ENCODE assay signal across 30 cellular contexts in the genomic region with DNA sequence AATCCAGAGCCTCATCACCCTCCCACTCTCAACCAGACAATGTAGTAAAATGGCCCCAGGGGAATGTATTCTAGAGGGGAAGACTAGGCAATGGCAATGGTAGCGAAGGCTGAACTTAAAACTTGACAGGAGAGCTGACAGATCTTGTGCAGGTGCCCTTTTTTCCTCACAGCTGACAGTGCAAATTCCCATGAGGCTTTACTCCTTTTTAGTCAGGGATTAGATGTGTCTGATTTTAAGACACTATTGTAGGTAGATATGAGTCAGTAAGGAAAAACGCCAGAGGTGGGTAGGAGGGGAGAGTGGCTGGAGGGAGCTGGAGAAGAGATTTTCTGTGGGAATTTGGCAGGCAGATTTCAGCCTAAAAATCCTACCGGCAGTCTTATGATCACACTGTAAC. TPM values are rescaled to one million over a fixed set of nuclear protein-coding genes. Genes with fewer than 3 reads are reported as not detected.
"Had no signal": no experiment of that assay in that cellular context is flagged by ENCODE, and none has a peak within 500 bp of the region (broad histone marks: within the 10 kb centered on the region; RNA-seq: fewer than 3 reads in every experiment).

No MANE protein-coding gene starts in this region.

- H3K27ac Mint-ChIP-seq: activated B cell treated with CpG ODN at 0.5 μM for 24 hours; activated CD4-positive, alpha-beta memory T cell treated with anti-CD3 and anti-CD28 coated beads, Interleukin-2, amount 10 ng/mL, durations not matched to agents 7 days and 5 days; activated CD4-positive, alpha-beta T cell treated with anti-CD3 and anti-CD28 coated beads for 36 hours; activated naive CD4-positive, alpha-beta T cell treated with anti-CD3 and anti-CD28 coated beads for 36 hours; activated naive CD8-positive, alpha-beta T cell; activated T-helper 17 cell treated with anti-CD3 and anti-CD28 coated beads, Interleukin-2, amount 50 U/mL, for 72 hours; T-cell had no signal

- H3K4me3 ChIP-seq: cardiac muscle cell, SK-N-MC had no signal

- H3K4me1 Mint-ChIP-seq: activated B cell treated with CpG ODN at 0.5 μM for 24 hours; activated CD4-positive, alpha-beta memory T cell treated with anti-CD3 and anti-CD28 coated beads, Interleukin-2, amount 10 ng/mL, durations not matched to agents 7 days and 5 days; activated CD4-positive, alpha-beta T cell treated with anti-CD3 and anti-CD28 coated beads for 36 hours; activated T-helper 17 cell treated with anti-CD3 and anti-CD28 coated beads, Interleukin-2, amount 50 U/mL, for 72 hours; T-cell had no signal

- H3K27me3 Mint-ChIP-seq: activated B cell treated with CpG ODN at 0.5 μM for 24 hours; activated CD4-positive, alpha-beta memory T cell treated with anti-CD3 and anti-CD28 coated beads, Interleukin-2, amount 10 ng/mL, durations not matched to agents 7 days and 5 days; activated naive CD8-positive, alpha-beta T cell; brain had no signal

- H3K4me3 Mint-ChIP-seq: activated B cell treated with CpG ODN at 0.5 μM for 24 hours; activated CD4-positive, alpha-beta memory T cell treated with anti-CD3 and anti-CD28 coated beads, Interleukin-2, amount 10 ng/mL, durations not matched to agents 7 days and 5 days; activated CD4-positive, alpha-beta T cell treated with anti-CD3 and anti-CD28 coated beads for 36 hours; activated naive CD4-positive, alpha-beta T cell treated with anti-CD3 and anti-CD28 coated beads for 36 hours; activated naive CD8-positive, alpha-beta T cell; activated T-helper 17 cell treated with anti-CD3 and anti-CD28 coated beads, Interleukin-2, amount 50 U/mL, for 72 hours; T-cell had no signal

- H3K27ac ChIP-seq: cardiac muscle cell, KMS-11, SK-N-MC had no signal

- H3K27me3 ChIP-seq: cardiac muscle cell had no signal

- ATAC-seq: activated CD4-positive, alpha-beta T cell treated with anti-CD3 and anti-CD28 coated beads for 36 hours; activated T-helper 17 cell treated with anti-CD3 and anti-CD28 coated beads, Interleukin-2, amount 50 U/mL, for 72 hours; T-cell had no signal

- H3K36me3 Mint-ChIP-seq: activated naive CD8-positive, alpha-beta T cell; T-cell had no signal

- H3K9me3 Mint-ChIP-seq: activated B cell treated with CpG ODN at 0.5 μM for 24 hours; activated CD4-positive, alpha-beta memory T cell treated with anti-CD3 and anti-CD28 coated beads, Interleukin-2, amount 10 ng/mL, durations not matched to agents 7 days and 5 days; activated naive CD4-positive, alpha-beta T cell treated with anti-CD3 and anti-CD28 coated beads for 36 hours; activated T-helper 17 cell treated with anti-CD3 and anti-CD28 coated beads, Interleukin-2, amount 50 U/mL, for 72 hours; brain; T-cell had no signal

- DNase-seq: activated B cell treated with CpG ODN at 0.5 μM for 24 hours; activated CD4-positive, alpha-beta memory T cell treated with anti-CD3 and anti-CD28 coated beads, Interleukin-2, amount 10 ng/mL, durations not matched to agents 7 days and 5 days; activated CD4-positive, alpha-beta T cell treated with anti-CD3 and anti-CD28 coated beads for 36 hours; activated CD4-positive, alpha-beta T cell treated with anti-CD3 and anti-CD28 coated beads, Interleukin-2, amount 50 U/mL, for 1 hour; activated gamma-delta T cell; activated naive CD4-positive, alpha-beta T cell treated with anti-CD3 and anti-CD28 coated beads for 36 hours; activated T-cell treated with anti-CD3 and anti-CD28 coated beads for 4 hours; activated T-cell treated with anti-CD3 and anti-CD28 coated beads, Interleukin-2, amount 50 U/mL, for 48 hours; amygdala; MV-4-11; NCI-H1092 treated with DMSO at 0.1 percent for 48 hours; NCI-H1417 treated with DMSO at 0.1 percent for 48 hours; NCI-H1694; NCI-H2029; NCI-H2107; NCI-H510A treated with DMSO at 0.1 percent for 48 hours; SHP77 treated with DMSO at 0.1 percent for 48 hours; T-cell; T-helper 2 cell; T1000 had no signal

- FAIRE-seq: astrocyte, RCC 7860, TTC549 had no signal

RNA-seq across cellular contexts. Expression of a gene that starts 10.7 kb away (rescaled TPM):
- total RNA-seq: activated B cell treated with CpG ODN at 0.5 μM for 24 hours; activated CD4-positive, alpha-beta memory T cell treated with anti-CD3 and anti-CD28 coated beads, Interleukin-2, amount 10 ng/mL, durations not matched to agents 7 days and 5 days; activated CD4-positive, alpha-beta T cell treated with anti-CD3 and anti-CD28 coated beads for 36 hours; activated CD8-positive, alpha-beta memory T cell treated with anti-CD3 and anti-CD28 coated beads for 36 hours; activated naive CD4-positive, alpha-beta T cell treated with anti-CD3 and anti-CD28 coated beads for 36 hours; activated T-helper 17 cell treated with anti-CD3 and anti-CD28 coated beads, Interleukin-2, amount 50 U/mL, for 72 hours; T-cell had no signal
